ENCODE assay signal across 9 cellular contexts in genomic region chrX:103404225-103405008, GRCh38. TPM values are rescaled to one million over a fixed set of nuclear protein-coding genes. Genes with fewer than 3 reads are reported as not detected.
DNase-seq lines count a peak whose midpoint lies in the region; ATAC-seq and TF ChIP-seq lines count a peak whose summit lies in the region.
"Had no signal": no experiment of that assay in that cellular context is flagged by ENCODE, and none has a peak within 500 bp of the region (broad histone marks: within the 10 kb centered on the region; RNA-seq: fewer than 3 reads in every experiment).

No MANE protein-coding gene starts in this region.

- H3K27ac ChIP-seq in heart left ventricle = peak overlapping the region in 4 of 12 donors; percentile 13 to 55 (median 39)
- peak overlapping the region; percentile 77 for H3K27ac ChIP-seq in parathyroid adenoma
- peak overlapping the region in 1 of 2 donors; percentile 91 for H3K27ac ChIP-seq in aorta (ENCODE audit: low read depth in 1 of 2, low read length in 2 of 2)
- H3K27ac ChIP-seq: VCaP had no signal

- H3K79me2 ChIP-seq in parathyroid adenoma = no peaks in the 10 kb centered on the region

- H3K4me1 ChIP-seq in heart left ventricle (peaks cover 0 to 3% (median 0%) of the 10 kb centered on the region in 12 donors), parathyroid adenoma (no peaks in the 10 kb centered on the region), aorta (ENCODE audit: control insufficient read depth in 1 of 2, insufficient read depth in 2 of 2, low read length in 2 of 2) (no peaks in the 10 kb centered on the region)

- H3K4me1 Mint-ChIP-seq in activated naive CD4-positive, alpha-beta T cell treated with anti-CD3 and anti-CD28 coated beads, Interleukin-2, amount 50 U/mL, for 24 hours = peaks cover 15% of the 10 kb centered on the region

- H3K4me2 ChIP-seq in parathyroid adenoma (ENCODE audit: low read length) = peak overlapping the region; percentile 76

- H3K4me3 ChIP-seq in heart left ventricle = peak overlapping the region in 11 of 12 donors; percentile 16 to 64 (median 53)
- H3K4me3 ChIP-seq in parathyroid adenoma (ENCODE audit: low read depth, low read length) = peak overlapping the region; percentile 63
- peak overlapping the region; percentile 43 to 82 for H3K4me3 ChIP-seq in aorta (ENCODE audit: low read length in 2 of 2)

- H2AFZ ChIP-seq in parathyroid adenoma = peak overlapping the region; percentile 81

- ATAC-seq in GM19397 (IDR thresholded peaks at IDR 0.05; ENCODE audit: unreplicated experiment) (peak; percentile 98), HG03439 (IDR thresholded peaks at IDR 0.05; ENCODE audit: unreplicated experiment) (peak; percentile 98), heart left ventricle (peak in 3 of 4 donors; percentile 75 to 92 (median 78)), aorta (ENCODE audit: low FRiP score) (peak; percentile 83)

- H3K9ac ChIP-seq in parathyroid adenoma = no peak overlapping the region

- TF ChIP-seq CTCF in heart left ventricle (IDR thresholded peaks at IDR 0.05) = no peak
- TF ChIP-seq CTCF in parathyroid adenoma (IDR thresholded peaks at IDR 0.05) = no peak

- H3K27me3 ChIP-seq in heart left ventricle = peaks cover 0 to 18% (median 0%) of the 10 kb centered on the region in 9 donors
- H3K27me3 ChIP-seq in parathyroid adenoma (ENCODE audit: control insufficient read depth, insufficient read depth, low read length) = no peaks in the 10 kb centered on the region
- H3K27me3 ChIP-seq in aorta (ENCODE audit: control insufficient read depth in 1 of 2, insufficient read depth in 2 of 2, low read length in 1 of 2) = no peaks in the 10 kb centered on the region

- no peaks in the 10 kb centered on the region for H3K9me3 Mint-ChIP-seq in activated naive CD4-positive, alpha-beta T cell treated with anti-CD3 and anti-CD28 coated beads, Interleukin-2, amount 50 U/mL, for 24 hours

- no peaks in the 10 kb centered on the region for H3K27me3 Mint-ChIP-seq in activated naive CD4-positive, alpha-beta T cell treated with anti-CD3 and anti-CD28 coated beads, Interleukin-2, amount 50 U/mL, for 24 hours

- no peak overlapping the region for H3K27ac Mint-ChIP-seq in activated naive CD4-positive, alpha-beta T cell treated with anti-CD3 and anti-CD28 coated beads, Interleukin-2, amount 50 U/mL, for 24 hours

- no peaks in the 10 kb centered on the region for H3K36me3 Mint-ChIP-seq in activated naive CD4-positive, alpha-beta T cell treated with anti-CD3 and anti-CD28 coated beads, Interleukin-2, amount 50 U/mL, for 24 hours

- DNase-seq in COLO668 (lab: John Stamatoyannopoulos, UW; ENCODE audit: unreplicated experiment) (peak; percentile 45), NOMO-1 treated with DMSO at 0.1 percent for 48 hours (lab: John Stamatoyannopoulos, UW; ENCODE audit: unreplicated experiment) (peak; percentile 31), heart left ventricle (peak; percentile 55 to 64 (median 57)), aorta (peak; percentile 77 to 82)

- intact Hi-C loops in heart left ventricle (cut with DNase I) = no loop called here
- intact Hi-C loops in aorta (cut with DNase I) = loop anchor here in 1 of 2 donors (5.0 kb wide), 1 partner anchor 42 kb away; no protein-coding TSS in a partner anchor

- H3K36me3 ChIP-seq in heart left ventricle = no peaks in the 10 kb centered on the region
- H3K36me3 ChIP-seq in parathyroid adenoma (ENCODE audit: control insufficient read depth, insufficient read depth, low read length) = no peaks in the 10 kb centered on the region
- no peaks in the 10 kb centered on the region for H3K36me3 ChIP-seq in aorta (ENCODE audit: control insufficient read depth in 1 of 2, insufficient read depth in 2 of 2, low read length in 1 of 2)

- no peak for TF ChIP-seq POLR2A in heart left ventricle (IDR thresholded peaks at IDR 0.05)

- 2 to 30% (median 12%) methylated on average over 16 to 19 of the region's 19 CpGs for WGBS in heart left ventricle, 4 donors
- 2 to 19% methylated on average over 19 of the region's 19 CpGs for WGBS in aorta, 2 donors

- H3K9me3 ChIP-seq in heart left ventricle = no peaks in the 10 kb centered on the region
- H3K9me3 ChIP-seq in parathyroid adenoma (ENCODE audit: control insufficient read depth, low read length) = no peaks in the 10 kb centered on the region
- H3K9me3 ChIP-seq in aorta (ENCODE audit: control insufficient read depth, low read length) = no peaks in the 10 kb centered on the region

- peak overlapping the region; percentile 86 for H3K4me3 Mint-ChIP-seq in activated naive CD4-positive, alpha-beta T cell treated with anti-CD3 and anti-CD28 coated beads, Interleukin-2, amount 50 U/mL, for 24 hours

RNA-seq across cellular contexts. Expression of gene BEX3, which starts 28.1 kb away (rescaled TPM):
- 100 to 1,000 TPM; 109 to 153 (median 122) TPM for total RNA-seq in heart left ventricle
- 10 to 100 TPM; 74.4 to 85.3 TPM for polyA plus RNA-seq in heart left ventricle
- 10 to 100 TPM; 64.8 to 83.7 TPM for total RNA-seq in aorta
- 100 to 1,000 TPM; 201 to 237 TPM for polyA plus RNA-seq in aorta

RNA-seq across cellular contexts. Expression of gene TCEAL9, which starts 48.1 kb away (rescaled TPM):
- 10 to 100 TPM; 15.7 to 60.3 (median 27.1) TPM for total RNA-seq in heart left ventricle
- 10 to 100 TPM; 56.5 to 59.7 TPM for polyA plus RNA-seq in heart left ventricle
- 10 to 100 TPM; 53.2 to 55.3 TPM for total RNA-seq in aorta
- 100 to 1,000 TPM; 178 to 199 TPM for polyA plus RNA-seq in aorta
